In the genomic region with DNA sequence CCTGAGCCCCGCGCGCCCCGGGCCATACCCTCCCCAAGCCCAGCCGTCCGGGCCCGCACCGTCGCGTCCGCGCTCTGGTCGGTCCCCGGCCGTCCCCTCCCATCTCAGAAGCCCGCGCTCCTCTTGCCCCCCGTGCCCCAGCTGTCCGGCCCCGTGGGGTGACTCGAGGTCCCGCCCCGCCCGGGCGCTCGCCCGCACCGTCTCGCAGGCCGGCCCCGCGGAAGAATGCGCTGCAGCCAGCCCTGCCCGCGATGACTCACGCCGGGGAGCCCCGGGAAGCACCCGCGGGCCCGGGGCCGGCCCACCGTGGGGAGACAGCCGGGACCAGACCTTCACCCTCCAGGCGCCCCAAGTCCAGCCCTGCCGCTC, we compare ENCODE assay signal across 8 cellular contexts. TPM values are rescaled to one million over a fixed set of nuclear protein-coding genes. Genes with fewer than 3 reads are reported as not detected.
DNase-seq lines count a peak whose midpoint lies in the region; ATAC-seq lines count a peak whose summit lies in the region.

No MANE protein-coding gene starts in this region.

- H3K4me3 Mint-ChIP-seq in activated naive CD4-positive, alpha-beta T cell treated with anti-CD3 and anti-CD28 coated beads, Interleukin-2, amount 50 U/mL, for 24 hours, result peak overlapping the region; percentile 85

- no peaks in the 10 kb centered on the region for H3K27me3 ChIP-seq in right cardiac atrium (ENCODE audit: control insufficient read depth, insufficient read depth)
- peaks cover 49% of the 10 kb centered on the region for H3K27me3 ChIP-seq in HAP-1 (ENCODE audit: low read depth)

- H3K4me3 ChIP-seq in right cardiac atrium (ENCODE audit: low read length), result peak overlapping the region; percentile 21
- no peak overlapping the region for H3K4me3 ChIP-seq in HAP-1

- H3K27me3 Mint-ChIP-seq in activated naive CD4-positive, alpha-beta T cell treated with anti-CD3 and anti-CD28 coated beads, Interleukin-2, amount 50 U/mL, for 24 hours, result peaks cover 5% of the 10 kb centered on the region

- H3K36me3 ChIP-seq in HAP-1 (replicated peaks), result no peaks in the 10 kb centered on the region

- no peaks in the 10 kb centered on the region for H3K9me3 Mint-ChIP-seq in activated naive CD4-positive, alpha-beta T cell treated with anti-CD3 and anti-CD28 coated beads, Interleukin-2, amount 50 U/mL, for 24 hours

- H3K36me3 Mint-ChIP-seq in activated naive CD4-positive, alpha-beta T cell treated with anti-CD3 and anti-CD28 coated beads, Interleukin-2, amount 50 U/mL, for 24 hours, result no peaks in the 10 kb centered on the region

- H3K9me3 ChIP-seq in right cardiac atrium (ENCODE audit: control insufficient read depth, low read length), result no peaks in the 10 kb centered on the region
- H3K9me3 ChIP-seq in HAP-1, result no peaks in the 10 kb centered on the region

- intact Hi-C loops in right cardiac atrium (cut with DNase I), result no loop called here

- H3K4me1 ChIP-seq in right cardiac atrium (ENCODE audit: control insufficient read depth, insufficient read depth, low read length) (peaks cover 3% of the 10 kb centered on the region), HAP-1 (no peaks in the 10 kb centered on the region)

- H3K27ac Mint-ChIP-seq in activated naive CD4-positive, alpha-beta T cell treated with anti-CD3 and anti-CD28 coated beads, Interleukin-2, amount 50 U/mL, for 24 hours, result no peak overlapping the region

- DNase-seq in CD1c-positive myeloid dendritic cell (ENCODE audit: extremely low spot score) (peak; percentile 89), LoVo (ENCODE audit: low spot score) (peak; percentile 85), right cardiac atrium (peak; percentile 62 to 70 (median 68)), HAP-1 (ENCODE audit: low spot score in 2 of 2) (no peak), amygdala (lab: John Stamatoyannopoulos, UW) (no peak)
- peak; percentile 45 for DNase-seq in stimulated activated CD4-positive, alpha-beta T cell treated with anti-CD3 and anti-CD28 coated beads, Interleukin-1b, Interleukin-23, amount 100 ng/mL, for 48 hours

- H3K4me1 Mint-ChIP-seq in activated naive CD4-positive, alpha-beta T cell treated with anti-CD3 and anti-CD28 coated beads, Interleukin-2, amount 50 U/mL, for 24 hours, result peaks cover 15% of the 10 kb centered on the region

- WGBS in right cardiac atrium, result 1% methylated on average over 46 of the region's 46 CpGs

- no peak overlapping the region for H3K27ac ChIP-seq in right cardiac atrium (ENCODE audit: low read length)

- in situ Hi-C loops in HAP-1 (cut with MboI; ENCODE audit: low sequenced_read_pairs), result loop anchor here (25.0 kb wide), 1 partner anchor 483 kb away; no protein-coding TSS in a partner anchor

- ATAC-seq in right cardiac atrium (peak; percentile 17 to 43), HG03139 (IDR thresholded peaks at IDR 0.05; ENCODE audit: unreplicated experiment) (no peak)

RNA-seq across cellular contexts. Expression of a gene that starts 0.3 kb away (rescaled TPM):
- 1 to 10 TPM in 1 of 4 donors, under 1 TPM in 2, not detected in 1; 0.57 to 2.1 (median 0.74) TPM for total RNA-seq in right cardiac atrium
- 2.0 TPM for polyA plus RNA-seq in right cardiac atrium

RNA-seq across cellular contexts. Expression of a gene that starts 43.9 kb away (rescaled TPM):
- 10 to 100 TPM; 16.1 to 26.3 (median 21.4) TPM for total RNA-seq in right cardiac atrium
- polyA plus RNA-seq in right cardiac atrium, result 27.6 TPM

Comparison
In these comparisons a context has a peak if more than half of its experiments do, and no peak if none do; other contexts are left out.
1. DNase-seq: peak in CD1c-positive myeloid dendritic cell (single experiment), LoVo (single experiment), right cardiac atrium (3 of 3) and stimulated activated CD4-positive, alpha-beta T cell treated with anti-CD3 and anti-CD28 coated beads, Interleukin-1b, Interleukin-23, amount 100 ng/mL, for 48 hours (single experiment); none in HAP-1 (0 of 2) and amygdala (0 of 56).